In genomic region chr17:20092292-20092867, GRCh38 we compare ENCODE assay signal across 11 cellular contexts.
DNase-seq lines count a peak whose midpoint lies in the region; ATAC-seq and TF ChIP-seq lines count a peak whose summit lies in the region.
"Had no signal": no experiment of that assay in that cellular context is flagged by ENCODE, and none has a peak within 500 bp of the region (broad histone marks: within the 10 kb centered on the region; RNA-seq: fewer than 3 reads in every experiment).

No MANE protein-coding gene starts in this region.

- H3K4me3 Mint-ChIP-seq in nephron, result no peak overlapping the region
- no peak overlapping the region for H3K4me3 Mint-ChIP-seq in CD4-positive, alpha-beta memory T cell
- H3K4me3 Mint-ChIP-seq: activated CD8-positive, alpha-beta T cell treated with anti-CD3 and anti-CD28 coated beads for 36 hours; activated naive CD4-positive, alpha-beta T cell treated with anti-CD3 and anti-CD28 coated beads, Interleukin-2, amount 10 ng/mL, durations not matched to agents 7 days and 5 days; memory B cell had no signal

- no peak overlapping the region for H2AFZ ChIP-seq in Karpas-422 (ENCODE audit: low read length)

- H3K36me3 ChIP-seq in left ventricle myocardium inferior (no peaks in the 10 kb centered on the region), adrenal gland (replicated peaks in 1 of 2) (no peaks in the 10 kb centered on the region), aorta (ENCODE audit: control insufficient read depth in 1 of 2, insufficient read depth in 2 of 2, low read length in 1 of 2) (no peaks in the 10 kb centered on the region), Karpas-422 (ENCODE audit: insufficient read depth, low read length) (no peaks in the 10 kb centered on the region)
- H3K36me3 ChIP-seq in CD4-positive, alpha-beta memory T cell (ENCODE audit: insufficient read depth, low read length), result no peaks in the 10 kb centered on the region

- no peaks in the 10 kb centered on the region for H3K9me3 Mint-ChIP-seq in nephron
- peaks cover 0 to 2% (median 0%) of the 10 kb centered on the region in 8 donors for H3K9me3 Mint-ChIP-seq in CD4-positive, alpha-beta memory T cell
- H3K9me3 Mint-ChIP-seq: activated CD8-positive, alpha-beta T cell treated with anti-CD3 and anti-CD28 coated beads for 36 hours; activated naive CD4-positive, alpha-beta T cell treated with anti-CD3 and anti-CD28 coated beads, Interleukin-2, amount 10 ng/mL, durations not matched to agents 7 days and 5 days; memory B cell had no signal

- no peak for TF ChIP-seq POLR2A in adrenal gland (IDR thresholded peaks at IDR 0.05)

- POLR2A ChIA-PET in CD4-positive, alpha-beta memory T cell (lab: Charles Lee; ENCODE audit: partially characterized antibody), result no interaction called here

- WGBS in adrenal gland, 4 donors, result 78 to 83% (median 81%) methylated on average over 6 of the region's 6 CpGs
- 45 to 47% methylated on average over 6 of the region's 6 CpGs for WGBS in aorta, 2 donors

- H3K4me1 ChIP-seq in left ventricle myocardium inferior (peaks cover 77% of the 10 kb centered on the region), adrenal gland (replicated peaks in 1 of 2) (peaks cover 0 to 10% of the 10 kb centered on the region in 2 donors), aorta (ENCODE audit: control insufficient read depth in 1 of 2, insufficient read depth in 2 of 2, low read length in 2 of 2) (peaks cover 1 to 18% of the 10 kb centered on the region in 2 donors), Karpas-422 (ENCODE audit: low read length) (no peaks in the 10 kb centered on the region)
- peaks cover 8% of the 10 kb centered on the region for H3K4me1 ChIP-seq in CD4-positive, alpha-beta memory T cell (ENCODE audit: insufficient read depth, low read length)

- H3K27me3 ChIP-seq in left ventricle myocardium inferior (ENCODE audit: low read depth), result no peaks in the 10 kb centered on the region
- no peaks in the 10 kb centered on the region for H3K27me3 ChIP-seq in adrenal gland
- no peaks in the 10 kb centered on the region for H3K27me3 ChIP-seq in aorta (ENCODE audit: control insufficient read depth in 1 of 2, insufficient read depth in 2 of 2, low read length in 1 of 2)
- no peaks in the 10 kb centered on the region for H3K27me3 ChIP-seq in Karpas-422 (ENCODE audit: low read length)
- H3K27me3 ChIP-seq in CD4-positive, alpha-beta memory T cell (ENCODE audit: insufficient read depth, low read length), result no peaks in the 10 kb centered on the region

- no peaks in the 10 kb centered on the region for H4K20me1 ChIP-seq in Karpas-422 (ENCODE audit: insufficient read depth, low read depth, low read length)

- H3K4me3 ChIP-seq in left ventricle myocardium inferior (peak overlapping the region; percentile 10), adrenal gland (no peak overlapping the region), aorta (ENCODE audit: low read length in 2 of 2) (no peak overlapping the region), Karpas-422 (ENCODE audit: low read length) (no peak overlapping the region)
- H3K4me3 ChIP-seq in CD4-positive, alpha-beta memory T cell (ENCODE audit: low read length in 2 of 2), result no peak overlapping the region

- H3K79me2 ChIP-seq in Karpas-422 (ENCODE audit: low read length), result no peaks in the 10 kb centered on the region

- peaks cover 32% of the 10 kb centered on the region for H3K4me1 Mint-ChIP-seq in nephron
- peaks cover 3 to 19% (median 12%) of the 10 kb centered on the region in 4 donors for H3K4me1 Mint-ChIP-seq in CD4-positive, alpha-beta memory T cell

- peak overlapping the region; percentile 95 for H3K27ac ChIP-seq in left ventricle myocardium inferior (replicated peaks)
- peak overlapping the region in 3 of 5 donors; percentile 1 to 84 (median 84) for H3K27ac ChIP-seq in adrenal gland
- H3K27ac ChIP-seq in aorta (ENCODE audit: low read depth in 1 of 2, low read length in 2 of 2), result peak overlapping the region; percentile 96
- H3K27ac ChIP-seq in Karpas-422 (ENCODE audit: low read length), result no peak overlapping the region
- H3K27ac ChIP-seq in CD4-positive, alpha-beta memory T cell (ENCODE audit: low read depth, low read length), result no peak overlapping the region

- intact Hi-C loops in left ventricle myocardium inferior (cut with micrococcal nuclease) (no loop called here), cardiac septum (cut with DNase I) (loop anchor here (5.0 kb wide), 1 partner anchor 85 kb away; the partner anchor contains the start of gene SPECC1), adrenal gland (cut with DNase I) (no loop called here), aorta (cut with DNase I) (no loop called here)
- intact Hi-C loops in CD4-positive, alpha-beta memory T cell (cut with micrococcal nuclease), result no loop called here

- H3K9ac ChIP-seq in Karpas-422 (ENCODE audit: low read length), result no peak overlapping the region

- no peak for ATAC-seq in aorta (ENCODE audit: low FRiP score)
- ATAC-seq: activated CD8-positive, alpha-beta T cell treated with anti-CD3 and anti-CD28 coated beads for 36 hours had no signal

- CTCF ChIA-PET in CD4-positive, alpha-beta memory T cell (lab: Charles Lee; ENCODE audit: partially characterized antibody), result no interaction called here

- H3K9me2 ChIP-seq in Karpas-422 (replicated peaks; ENCODE audit: insufficient read depth, low read length), result no peaks in the 10 kb centered on the region

- H3K9me3 ChIP-seq in left ventricle myocardium inferior (replicated peaks) (no peaks in the 10 kb centered on the region), adrenal gland (replicated peaks in 1 of 3) (no peaks in the 10 kb centered on the region), aorta (ENCODE audit: control insufficient read depth, low read length) (no peaks in the 10 kb centered on the region), Karpas-422 (ENCODE audit: low read length) (no peaks in the 10 kb centered on the region)
- H3K9me3 ChIP-seq in CD4-positive, alpha-beta memory T cell (ENCODE audit: control insufficient read depth in 1 of 2, low read length in 2 of 2), result no peaks in the 10 kb centered on the region

- DNase-seq in left ventricle myocardium inferior (no peak), cardiac septum (ENCODE audit: low spot score) (no peak), adrenal gland (peak in 1 of 7 donors; percentile 48), aorta (no peak), Karpas-422 (no peak), AG08395 (ENCODE audit: low spot score) (no peak)
- DNase-seq in CD4-positive, alpha-beta memory T cell, result no peak
- DNase-seq: activated CD8-positive, alpha-beta T cell treated with anti-CD3 and anti-CD28 coated beads for 36 hours; activated naive CD4-positive, alpha-beta T cell treated with anti-CD3 and anti-CD28 coated beads, Interleukin-2, amount 10 ng/mL, durations not matched to agents 7 days and 5 days had no signal

- H3K36me3 Mint-ChIP-seq in nephron (ENCODE audit: low read depth), result no peaks in the 10 kb centered on the region
- H3K36me3 Mint-ChIP-seq in CD4-positive, alpha-beta memory T cell, result peaks cover 0 to 3% of the 10 kb centered on the region in 2 donors
- H3K36me3 Mint-ChIP-seq: activated naive CD4-positive, alpha-beta T cell treated with anti-CD3 and anti-CD28 coated beads, Interleukin-2, amount 10 ng/mL, durations not matched to agents 7 days and 5 days; memory B cell had no signal

- H3K4me2 ChIP-seq in Karpas-422 (ENCODE audit: low read depth, low read length, poor library complexity, severe bottlenecking), result no peak overlapping the region

- TF ChIP-seq CTCF in left ventricle myocardium inferior (IDR thresholded peaks at IDR 0.05; ENCODE audit: borderline replicate concordance) (no peak), adrenal gland (IDR thresholded peaks at IDR 0.05) (no peak), nephron (IDR thresholded peaks at IDR 0.05; ENCODE audit: unreplicated experiment in 3 of 3) (no peak)

- H3K27ac Mint-ChIP-seq in nephron, result peak overlapping the region; percentile 78 to 89 (median 85)
- H3K27ac Mint-ChIP-seq in CD4-positive, alpha-beta memory T cell, result no peak overlapping the region
- H3K27ac Mint-ChIP-seq: activated CD8-positive, alpha-beta T cell treated with anti-CD3 and anti-CD28 coated beads for 36 hours; activated naive CD4-positive, alpha-beta T cell treated with anti-CD3 and anti-CD28 coated beads, Interleukin-2, amount 10 ng/mL, durations not matched to agents 7 days and 5 days; memory B cell had no signal

- peaks cover 16% of the 10 kb centered on the region for H3K27me3 Mint-ChIP-seq in nephron (ENCODE audit: low read depth)
- peaks cover 0 to 3% of the 10 kb centered on the region in 2 donors for H3K27me3 Mint-ChIP-seq in CD4-positive, alpha-beta memory T cell

Comparison
In these comparisons a context has a peak if more than half of its experiments do, and no peak if none do; other contexts are left out.
1. H3K27ac ChIP-seq: peak in left ventricle myocardium inferior (single experiment), adrenal gland (3 of 5) and aorta (2 of 2); none in Karpas-422 (single experiment) and CD4-positive, alpha-beta memory T cell (single experiment).
2. H3K27ac Mint-ChIP-seq: peak in nephron (3 of 3); none in CD4-positive, alpha-beta memory T cell (0 of 7).